In the genomic region with DNA sequence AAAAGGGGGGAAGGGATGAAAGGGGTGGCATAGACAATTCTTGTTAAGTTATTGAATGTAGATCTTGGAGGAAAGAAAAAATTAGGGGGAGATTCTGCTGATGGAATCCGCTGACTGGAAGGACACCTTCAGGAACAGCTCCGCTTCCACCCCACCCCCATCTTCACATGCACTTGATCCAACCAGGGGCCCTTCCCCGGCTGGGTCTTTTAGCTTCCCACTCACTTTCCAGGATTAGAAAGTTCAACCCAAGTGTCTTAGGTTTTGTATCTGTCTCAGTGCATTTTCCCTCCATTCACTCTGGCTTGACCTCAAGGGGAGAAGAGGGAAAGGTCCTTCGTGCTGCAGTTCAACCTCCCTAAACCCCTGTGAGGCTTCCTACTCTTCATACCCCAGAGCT, we compare ENCODE assay signal across 29 cellular contexts.
"Had no signal": no experiment of that assay in that cellular context is flagged by ENCODE, and none has a peak within 500 bp of the region (broad histone marks: within the 10 kb centered on the region; RNA-seq: fewer than 3 reads in every experiment).

No MANE protein-coding gene starts in this region.

- H3K27me3 ChIP-seq: ascending aorta, breast epithelium, cardiac muscle cell, colonic mucosa had no signal

- H3K4me1 ChIP-seq: ascending aorta, breast epithelium, colonic mucosa had no signal

- H3K9me3 ChIP-seq: colonic mucosa had no signal

- ATAC-seq: activated CD4-positive, alpha-beta T cell treated with anti-CD3 and anti-CD28 coated beads for 36 hours; activated CD8-positive, alpha-beta memory T cell treated with anti-CD3 and anti-CD28 coated beads, Interleukin-2, amount 10 ng/mL, durations not matched to agents 7 days and 5 days; activated CD8-positive, alpha-beta T cell treated with anti-CD3 and anti-CD28 coated beads, Interleukin-2, amount 10 ng/mL, durations not matched to agents 7 days and 5 days; activated naive CD4-positive, alpha-beta T cell treated with anti-CD3 and anti-CD28 coated beads, Interleukin-2, amount 50 U/mL, for 72 hours; T-helper 17 cell had no signal

- H3K27ac Mint-ChIP-seq: activated CD4-positive, alpha-beta memory T cell treated with anti-CD3 and anti-CD28 coated beads for 36 hours; activated CD4-positive, alpha-beta T cell treated with anti-CD3 and anti-CD28 coated beads for 36 hours; activated CD4-positive, alpha-beta T cell treated with anti-CD3 and anti-CD28 coated beads, Interleukin-2, amount 10 ng/mL, durations not matched to agents 24 days and 14 days; activated CD8-positive, alpha-beta memory T cell treated with anti-CD3 and anti-CD28 coated beads, Interleukin-2, amount 10 ng/mL, durations not matched to agents 7 days and 5 days; activated CD8-positive, alpha-beta T cell treated with anti-CD3 and anti-CD28 coated beads, Interleukin-2, amount 10 ng/mL, durations not matched to agents 7 days and 5 days; activated naive CD4-positive, alpha-beta T cell treated with anti-CD3 and anti-CD28 coated beads, Interleukin-2, amount 10 ng/mL, durations not matched to agents 7 days and 5 days; activated naive CD4-positive, alpha-beta T cell treated with anti-CD3 and anti-CD28 coated beads, Interleukin-2, amount 50 U/mL, for 72 hours; activated naive CD8-positive, alpha-beta T cell treated with anti-CD3 and anti-CD28 coated beads, Interleukin-2, amount 10 ng/mL, durations not matched to agents 7 days and 5 days; T-helper 17 cell; T-helper 2 cell treated with Interferon-gamma antibody and Interleukin-4, amounts not matched to agents 5 μg/mL and 100 μg/mL, for 36 hours had no signal

- H3K27me3 Mint-ChIP-seq: activated CD4-positive, alpha-beta memory T cell treated with anti-CD3 and anti-CD28 coated beads for 36 hours; activated CD4-positive, alpha-beta T cell treated with anti-CD3 and anti-CD28 coated beads for 36 hours; activated CD4-positive, alpha-beta T cell treated with anti-CD3 and anti-CD28 coated beads, Interleukin-2, amount 10 ng/mL, durations not matched to agents 24 days and 14 days; activated CD8-positive, alpha-beta memory T cell treated with anti-CD3 and anti-CD28 coated beads, Interleukin-2, amount 10 ng/mL, durations not matched to agents 7 days and 5 days; activated naive CD4-positive, alpha-beta T cell treated with anti-CD3 and anti-CD28 coated beads, Interleukin-2, amount 10 ng/mL, durations not matched to agents 7 days and 5 days; activated naive CD8-positive, alpha-beta T cell treated with anti-CD3 and anti-CD28 coated beads, Interleukin-2, amount 10 ng/mL, durations not matched to agents 7 days and 5 days; T-helper 17 cell had no signal

- DNase-seq: activated CD4-positive, alpha-beta memory T cell treated with anti-CD3 and anti-CD28 coated beads for 36 hours; activated CD4-positive, alpha-beta T cell treated with anti-CD3 and anti-CD28 coated beads for 36 hours; activated CD4-positive, alpha-beta T cell treated with anti-CD3 and anti-CD28 coated beads, Interleukin-2, amount 10 ng/mL, durations not matched to agents 24 days and 14 days; activated CD4-positive, CD25-positive, alpha-beta regulatory T cell; activated CD4-positive, CD25-positive, alpha-beta regulatory T cell treated with anti-CD3 and anti-CD28 coated beads, Interleukin-2, amount 50 U/mL, for 72 hours; activated CD8-positive, alpha-beta memory T cell treated with anti-CD3 and anti-CD28 coated beads, Interleukin-2, amount 10 ng/mL, durations not matched to agents 7 days and 5 days; activated CD8-positive, alpha-beta memory T cell treated with anti-CD3 and anti-CD28 coated beads, Interleukin-2, amount 50 U/mL, for 4 hours; activated CD8-positive, alpha-beta T cell treated with anti-CD3 and anti-CD28 coated beads, Interleukin-2, amount 10 ng/mL, durations not matched to agents 7 days and 5 days; activated gamma-delta T cell; activated naive CD4-positive, alpha-beta T cell; activated naive CD4-positive, alpha-beta T cell treated with anti-CD3 and anti-CD28 coated beads, Interleukin-2, amount 10 ng/mL, durations not matched to agents 7 days and 5 days; activated naive CD8-positive, alpha-beta T cell treated with anti-CD3 and anti-CD28 coated beads, Interleukin-2, amount 10 ng/mL, durations not matched to agents 7 days and 5 days; activated T-cell treated with anti-CD3 and anti-CD28 coated beads, Interleukin-2, amount 50 U/mL, for 1 hour; activated T-cell treated with anti-CD3 and anti-CD28 coated beads, Interleukin-2, amount 50 U/mL, for 48 hours; central memory CD4-positive, alpha-beta T cell; cerebellar nuclear complex; colonic mucosa; effector CD8-positive, alpha-beta T cell; foreskin fibroblast; head of caudate nucleus; T-helper 17 cell; T1000 had no signal

- H3K27ac ChIP-seq: ascending aorta, breast epithelium, cardiac muscle cell, colonic mucosa, epithelial cell of prostate had no signal

- H3K36me3 ChIP-seq: ascending aorta, breast epithelium, cardiac muscle cell, colonic mucosa had no signal

- H3K4me1 Mint-ChIP-seq: activated CD4-positive, alpha-beta T cell treated with anti-CD3 and anti-CD28 coated beads for 36 hours; activated CD8-positive, alpha-beta memory T cell treated with anti-CD3 and anti-CD28 coated beads, Interleukin-2, amount 10 ng/mL, durations not matched to agents 7 days and 5 days; activated naive CD4-positive, alpha-beta T cell treated with anti-CD3 and anti-CD28 coated beads, Interleukin-2, amount 10 ng/mL, durations not matched to agents 7 days and 5 days; activated naive CD8-positive, alpha-beta T cell treated with anti-CD3 and anti-CD28 coated beads, Interleukin-2, amount 10 ng/mL, durations not matched to agents 7 days and 5 days; T-helper 17 cell had no signal

- H3K36me3 Mint-ChIP-seq: activated CD8-positive, alpha-beta memory T cell treated with anti-CD3 and anti-CD28 coated beads, Interleukin-2, amount 10 ng/mL, durations not matched to agents 7 days and 5 days; activated naive CD4-positive, alpha-beta T cell treated with anti-CD3 and anti-CD28 coated beads, Interleukin-2, amount 10 ng/mL, durations not matched to agents 7 days and 5 days; brain had no signal

- H3K4me3 ChIP-seq: ascending aorta, breast epithelium, cardiac muscle cell, colonic mucosa had no signal

- H3K4me3 Mint-ChIP-seq: activated CD4-positive, alpha-beta memory T cell treated with anti-CD3 and anti-CD28 coated beads for 36 hours; activated CD4-positive, alpha-beta T cell treated with anti-CD3 and anti-CD28 coated beads for 36 hours; activated CD4-positive, alpha-beta T cell treated with anti-CD3 and anti-CD28 coated beads, Interleukin-2, amount 10 ng/mL, durations not matched to agents 24 days and 14 days; activated CD8-positive, alpha-beta memory T cell treated with anti-CD3 and anti-CD28 coated beads, Interleukin-2, amount 10 ng/mL, durations not matched to agents 7 days and 5 days; activated CD8-positive, alpha-beta T cell treated with anti-CD3 and anti-CD28 coated beads, Interleukin-2, amount 10 ng/mL, durations not matched to agents 7 days and 5 days; activated naive CD4-positive, alpha-beta T cell treated with anti-CD3 and anti-CD28 coated beads, Interleukin-2, amount 10 ng/mL, durations not matched to agents 7 days and 5 days; activated naive CD8-positive, alpha-beta T cell treated with anti-CD3 and anti-CD28 coated beads, Interleukin-2, amount 10 ng/mL, durations not matched to agents 7 days and 5 days; brain; T-helper 17 cell; T-helper 2 cell treated with Interferon-gamma antibody and Interleukin-4, amounts not matched to agents 5 μg/mL and 100 μg/mL, for 36 hours had no signal
